Comparison of ENCODE assay signal across 20 cellular contexts in genomic region chr10:126210051-126210651, GRCh38.
"Had no signal": no experiment of that assay in that cellular context is flagged by ENCODE, and none has a peak within 500 bp of the region (broad histone marks: within the 10 kb centered on the region; RNA-seq: fewer than 3 reads in every experiment).

No MANE protein-coding gene starts in this region.

- H3K36me3 ChIP-seq: left ventricle myocardium inferior, sigmoid colon, thoracic aorta, upper lobe of left lung had no signal

- H3K79me2 ChIP-seq: hepatocyte had no signal

- H3K4me3 Mint-ChIP-seq: activated naive CD4-positive, alpha-beta T cell treated with anti-CD3 and anti-CD28 coated beads, Interleukin-2, amount 10 ng/mL, durations not matched to agents 7 days and 5 days; activated T-cell treated with anti-CD3 and anti-CD28 coated beads, Interleukin-2, amount 50 U/mL, for 72 hours; dendritic cell treated with granulocyte-macrophage colony-stimulating factor and Interleukin-4, amounts not matched to agents 40 ng/mL and 50 ng/mL, for 4 days; T-helper 17 cell had no signal

- H2AFZ ChIP-seq: hepatocyte had no signal

- H3K27ac Mint-ChIP-seq: activated naive CD4-positive, alpha-beta T cell treated with anti-CD3 and anti-CD28 coated beads, Interleukin-2, amount 10 ng/mL, durations not matched to agents 7 days and 5 days; activated T-cell treated with anti-CD3 and anti-CD28 coated beads, Interleukin-2, amount 50 U/mL, for 72 hours; dendritic cell treated with granulocyte-macrophage colony-stimulating factor and Interleukin-4, amounts not matched to agents 40 ng/mL and 50 ng/mL, for 4 days; T-helper 17 cell had no signal

- DNase-seq: activated CD4-positive, alpha-beta T cell treated with anti-CD3 and anti-CD28 coated beads for 4 hours; activated CD4-positive, alpha-beta T cell treated with anti-CD3 and anti-CD28 coated beads, Interleukin-2, amount 50 U/mL, for 48 hours; activated CD4-positive, CD25-positive, alpha-beta regulatory T cell; activated effector memory CD4-positive, alpha-beta T cell treated with anti-CD3 and anti-CD28 coated beads, Interleukin-2, amount 50 U/mL, for 16 hours; activated naive CD4-positive, alpha-beta T cell treated with anti-CD3 and anti-CD28 coated beads, Interleukin-2, amount 10 ng/mL, durations not matched to agents 7 days and 5 days; activated T-cell treated with anti-CD3 and anti-CD28 coated beads, Interleukin-2, amount 50 U/mL, for 72 hours; body of pancreas; effector CD4-positive, alpha-beta T cell; foreskin keratinocyte; kidney glomerular epithelial cell; left ventricle myocardium inferior; occipital lobe; sigmoid colon; stimulated activated CD4-positive, alpha-beta T cell treated with anti-CD3 and anti-CD28 coated beads, Interleukin-4, amount 100 ng/mL, for 24 hours; stimulated activated naive CD4-positive, alpha-beta T cell treated with Interleukin-2 at 50 U/mL for 16 hours; T-helper 17 cell; upper lobe of left lung had no signal

- H3K4me1 ChIP-seq: body of pancreas, sigmoid colon, upper lobe of left lung had no signal

- H3K4me2 ChIP-seq: hepatocyte had no signal

- H3K27ac ChIP-seq: body of pancreas, foreskin keratinocyte, hepatocyte, left ventricle myocardium inferior, sigmoid colon, thoracic aorta, upper lobe of left lung had no signal

- H3K27me3 Mint-ChIP-seq: activated naive CD4-positive, alpha-beta T cell treated with anti-CD3 and anti-CD28 coated beads, Interleukin-2, amount 10 ng/mL, durations not matched to agents 7 days and 5 days; T-helper 17 cell had no signal

- H3K4me1 Mint-ChIP-seq: activated naive CD4-positive, alpha-beta T cell treated with anti-CD3 and anti-CD28 coated beads, Interleukin-2, amount 10 ng/mL, durations not matched to agents 7 days and 5 days; T-helper 17 cell had no signal

- H3K4me3 ChIP-seq: body of pancreas, hepatocyte, left ventricle myocardium inferior, sigmoid colon, thoracic aorta, upper lobe of left lung had no signal

- H3K36me3 Mint-ChIP-seq: activated naive CD4-positive, alpha-beta T cell treated with anti-CD3 and anti-CD28 coated beads, Interleukin-2, amount 10 ng/mL, durations not matched to agents 7 days and 5 days had no signal

- H3K27me3 ChIP-seq: body of pancreas, hepatocyte, sigmoid colon, upper lobe of left lung had no signal

- H3K9me3 ChIP-seq: body of pancreas, left ventricle myocardium inferior, sigmoid colon, thoracic aorta, upper lobe of left lung had no signal

- H3K9me3 Mint-ChIP-seq: activated naive CD4-positive, alpha-beta T cell treated with anti-CD3 and anti-CD28 coated beads, Interleukin-2, amount 10 ng/mL, durations not matched to agents 7 days and 5 days; dendritic cell treated with granulocyte-macrophage colony-stimulating factor and Interleukin-4, amounts not matched to agents 40 ng/mL and 50 ng/mL, for 4 days had no signal
